Comparison of ENCODE assay signal across 29 cellular contexts in the genomic region with DNA sequence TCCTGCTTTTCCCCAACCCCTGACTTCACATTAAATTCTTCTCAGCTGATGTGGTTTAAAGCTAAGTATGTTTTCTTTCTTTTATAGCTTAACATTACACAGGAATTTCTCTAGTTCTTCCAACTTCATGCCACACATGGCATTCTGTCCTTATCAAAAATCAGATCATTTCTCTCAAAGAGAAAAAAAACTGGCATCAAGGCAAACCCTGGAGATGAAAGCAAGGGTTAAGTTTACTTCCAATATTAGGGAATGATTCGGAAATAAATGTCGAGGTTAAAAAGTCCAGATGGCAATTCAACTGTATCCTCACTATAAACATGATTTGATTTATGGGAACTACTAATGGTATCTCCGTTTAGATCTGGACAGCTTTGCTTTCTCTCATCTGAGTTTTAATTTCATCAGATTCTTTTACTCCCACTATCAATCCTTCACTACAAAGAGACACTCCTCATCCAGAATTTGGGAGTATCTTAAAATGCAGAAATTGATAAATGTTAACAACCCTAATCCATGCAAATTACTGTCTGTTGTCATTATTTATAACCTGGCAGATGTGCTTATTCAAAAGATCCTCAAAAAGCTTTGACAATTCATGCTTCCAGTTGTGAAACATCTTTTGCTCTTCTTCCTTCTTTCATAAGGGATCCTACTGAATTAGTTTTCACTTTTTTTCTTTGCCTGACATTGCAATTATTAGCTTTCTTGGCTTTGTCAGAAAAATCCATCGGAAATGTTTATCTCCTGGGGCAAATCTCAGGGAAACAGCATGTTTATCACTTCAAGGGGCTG.
A peak's percentile ranks its signal among the peaks of the same experiment; 100 is the strongest.
DNase-seq lines count a peak whose midpoint lies in the region; ATAC-seq, FAIRE-seq and TF ChIP-seq lines count a peak whose summit lies in the region.
"Had no signal": no experiment of that assay in that cellular context is flagged by ENCODE, and none has a peak within 500 bp of the region (broad histone marks: within the 10 kb centered on the region; RNA-seq: fewer than 3 reads in every experiment).

No MANE protein-coding gene starts in this region.

- WGBS in GM23248 (ENCODE audit: low coverage in 1 of 2, low lambda C conversion rate in 2 of 2, missing lambda C conversion rate in 2 of 2), 2 experiments, result 18 to 23% methylated on average over 4 of the region's 4 CpGs
- WGBS in mesodermal cell (ENCODE audit: insufficient coverage in 2 of 2), 2 experiments, result 100% methylated on average over 1 of the region's 4 CpGs

- H3K27ac Mint-ChIP-seq in astrocyte (ENCODE audit: unreplicated experiment), result no peak overlapping the region
- H3K27ac Mint-ChIP-seq: activated CD4-positive, alpha-beta memory T cell treated with anti-CD3 and anti-CD28 coated beads for 36 hours; activated naive CD4-positive, alpha-beta T cell treated with anti-CD3 and anti-CD28 coated beads, Interleukin-2, amount 10 ng/mL, durations not matched to agents 7 days and 5 days; CD14-positive monocyte had no signal

- no peaks in the 10 kb centered on the region for H3K79me2 ChIP-seq in GM23248 (ENCODE audit: insufficient read depth)
- no peaks in the 10 kb centered on the region for H3K79me2 ChIP-seq in astrocyte (ENCODE audit: insufficient read depth, low read length)

- H3K4me1 ChIP-seq in GM23248 (ENCODE audit: insufficient read depth) (peaks cover 43% of the 10 kb centered on the region), astrocyte (ENCODE audit: insufficient read depth, low read length) (peaks cover 12% of the 10 kb centered on the region), mesodermal cell (ENCODE audit: control insufficient read depth, insufficient read depth, low read length, poor library complexity, severe bottlenecking) (peaks cover 18% of the 10 kb centered on the region)
- H3K4me1 ChIP-seq: breast epithelium, right lobe of liver had no signal

- H3K36me3 Mint-ChIP-seq in astrocyte (ENCODE audit: low read depth, unreplicated experiment), result peaks cover 2% of the 10 kb centered on the region
- H3K36me3 Mint-ChIP-seq: activated CD4-positive, alpha-beta memory T cell treated with anti-CD3 and anti-CD28 coated beads for 36 hours; activated naive CD4-positive, alpha-beta T cell treated with anti-CD3 and anti-CD28 coated beads, Interleukin-2, amount 10 ng/mL, durations not matched to agents 7 days and 5 days; CD14-positive monocyte had no signal

- no peaks in the 10 kb centered on the region for H3K36me3 ChIP-seq in GM23248 (ENCODE audit: low read depth)
- no peaks in the 10 kb centered on the region for H3K36me3 ChIP-seq in astrocyte (ENCODE audit: insufficient read depth, low read length)
- H3K36me3 ChIP-seq in mesodermal cell (ENCODE audit: control insufficient read depth, insufficient read depth, low read length), result no peaks in the 10 kb centered on the region
- H3K36me3 ChIP-seq: breast epithelium, right lobe of liver, tibial nerve had no signal

- H3K27ac ChIP-seq in GM23248, result no peak overlapping the region
- no peak overlapping the region for H3K27ac ChIP-seq in astrocyte (ENCODE audit: low read depth, low read length)
- H3K27ac ChIP-seq in mesodermal cell (ENCODE audit: low read depth, low read length, severe bottlenecking), result peak overlapping the region; percentile 43
- H3K27ac ChIP-seq: right lobe of liver, tibial nerve had no signal

- no peak overlapping the region for H3K4me3 Mint-ChIP-seq in astrocyte (ENCODE audit: unreplicated experiment)
- H3K4me3 Mint-ChIP-seq: activated CD4-positive, alpha-beta memory T cell treated with anti-CD3 and anti-CD28 coated beads for 36 hours; activated naive CD4-positive, alpha-beta T cell treated with anti-CD3 and anti-CD28 coated beads, Interleukin-2, amount 10 ng/mL, durations not matched to agents 7 days and 5 days; CD14-positive monocyte had no signal

- H3K4me2 ChIP-seq in GM23248 (ENCODE audit: unreplicated experiment) (peak overlapping the region; percentile 69), astrocyte (ENCODE audit: low read length) (no peak overlapping the region)

- H3K9ac ChIP-seq in GM23248, result no peak overlapping the region
- no peak overlapping the region for H3K9ac ChIP-seq in astrocyte (ENCODE audit: low read length)

- DNase-seq in GM23248, result peak; percentile 15
- peak; percentile 46 for DNase-seq in astrocyte (ENCODE audit: low read depth)
- no peak for DNase-seq in omental fat pad (ENCODE audit: low spot score)
- DNase-seq in NCI-H82 (lab: John Stamatoyannopoulos, UW), result no peak
- DNase-seq: activated CD4-positive, alpha-beta memory T cell treated with anti-CD3 and anti-CD28 coated beads for 36 hours; activated CD4-positive, CD25-positive, alpha-beta regulatory T cell treated with anti-CD3 and anti-CD28 coated beads, Interleukin-2, amount 50 U/mL, for 72 hours; activated CD8-positive, alpha-beta memory T cell treated with anti-CD3 and anti-CD28 coated beads, Interleukin-2, amount 50 U/mL, for 4 hours; activated naive CD4-positive, alpha-beta T cell treated with anti-CD3 and anti-CD28 coated beads, Interleukin-2, amount 10 ng/mL, durations not matched to agents 7 days and 5 days; amygdala; DMS79; GF-D8; hypothalamus; left cardiac atrium; NCI-H1436; NCI-H2081; NCI-H345; right lobe of liver; SIG-M5; stimulated activated CD4-positive, alpha-beta T cell treated with anti-CD3 and anti-CD28 coated beads, Interleukin-15, amount 100 ng/mL, for 24 hours; stimulated activated CD4-positive, alpha-beta T cell treated with anti-CD3 and anti-CD28 coated beads, Interleukin-4, amount 100 ng/mL, for 4 hours had no signal

- H3K4me1 Mint-ChIP-seq in astrocyte (ENCODE audit: low read depth, unreplicated experiment), result peaks cover 49% of the 10 kb centered on the region
- H3K4me1 Mint-ChIP-seq: activated naive CD4-positive, alpha-beta T cell treated with anti-CD3 and anti-CD28 coated beads, Interleukin-2, amount 10 ng/mL, durations not matched to agents 7 days and 5 days; CD14-positive monocyte had no signal

- peak; percentile 47 for FAIRE-seq in astrocyte (lab: Jason Lieb, UNC)
- FAIRE-seq: GM19239, H54, RCC 7860 had no signal

- in situ Hi-C loops in GM23248 (cut with MboI), result no loop called here

- no peak for ATAC-seq in GM18867 (IDR thresholded peaks at IDR 0.05; ENCODE audit: unreplicated experiment)
- no peak for ATAC-seq in GM19324 (IDR thresholded peaks at IDR 0.05; ENCODE audit: low FRiP score, unreplicated experiment)
- no peak for ATAC-seq in omental fat pad (ENCODE audit: low FRiP score)
- ATAC-seq: left cardiac atrium, right lobe of liver had no signal

- H3F3A ChIP-seq in GM23248 (ENCODE audit: insufficient read depth), result peaks cover 28% of the 10 kb centered on the region

- H4K20me1 ChIP-seq in GM23248 (ENCODE audit: insufficient read depth), result no peaks in the 10 kb centered on the region
- H4K20me1 ChIP-seq in astrocyte (ENCODE audit: insufficient read depth, low read length), result no peaks in the 10 kb centered on the region

- no peaks in the 10 kb centered on the region for H3K9me3 ChIP-seq in GM23248 (ENCODE audit: low read depth)
- H3K9me3 ChIP-seq in astrocyte (ENCODE audit: insufficient read depth, low read depth, low read length), result no peaks in the 10 kb centered on the region
- no peaks in the 10 kb centered on the region for H3K9me3 ChIP-seq in mesodermal cell (ENCODE audit: control insufficient read depth, low read length)
- H3K9me3 ChIP-seq: breast epithelium, right lobe of liver, tibial nerve had no signal

- H3K27me3 ChIP-seq in GM23248 (replicated peaks; ENCODE audit: insufficient read depth), result no peaks in the 10 kb centered on the region
- H3K27me3 ChIP-seq in astrocyte (ENCODE audit: insufficient read depth, low read length), result no peaks in the 10 kb centered on the region
- H3K27me3 ChIP-seq: breast epithelium, right lobe of liver, tibial nerve had no signal

- TF ChIP-seq CTCF in astrocyte (IDR thresholded peaks at IDR 0.05; ENCODE audit: insufficient read depth, low read depth, low read length) (no peak), omental fat pad (IDR thresholded peaks at IDR 0.05) (no peak)

- H3K27me3 Mint-ChIP-seq in astrocyte (ENCODE audit: low read depth, unreplicated experiment), result no peaks in the 10 kb centered on the region
- H3K27me3 Mint-ChIP-seq: activated CD4-positive, alpha-beta memory T cell treated with anti-CD3 and anti-CD28 coated beads for 36 hours; activated naive CD4-positive, alpha-beta T cell treated with anti-CD3 and anti-CD28 coated beads, Interleukin-2, amount 10 ng/mL, durations not matched to agents 7 days and 5 days had no signal

- H3K4me3 ChIP-seq in GM23248 (no peak overlapping the region), astrocyte (ENCODE audit: insufficient read depth, low read depth, low read length) (no peak overlapping the region), mesodermal cell (ENCODE audit: extremely low read depth, insufficient read depth, low read length, poor library complexity, severe bottlenecking) (no peak overlapping the region)
- H3K4me3 ChIP-seq: breast epithelium, right lobe of liver, tibial nerve had no signal

- no peaks in the 10 kb centered on the region for H3K9me3 Mint-ChIP-seq in astrocyte (ENCODE audit: unreplicated experiment)
- H3K9me3 Mint-ChIP-seq: activated naive CD4-positive, alpha-beta T cell treated with anti-CD3 and anti-CD28 coated beads, Interleukin-2, amount 10 ng/mL, durations not matched to agents 7 days and 5 days had no signal

- H2AFZ ChIP-seq in GM23248 (0 out of 2 replicates have a peak overlapping the region, but pooled peaks have one; percentile 16), astrocyte (ENCODE audit: low read depth, low read length) (no peak overlapping the region)

- H3K9me2 ChIP-seq in GM23248 (ENCODE audit: insufficient read depth), result no peaks in the 10 kb centered on the region

Comparison
In these comparisons a context has a peak if more than half of its experiments do, and no peak if none do; other contexts are left out.
1. DNase-seq: peak in GM23248 (single experiment) and astrocyte (single experiment); none in omental fat pad (single experiment) and NCI-H82 (single experiment).